15 cellular contexts compared by ENCODE assay signal in genomic region chr5:159749146-159749545, GRCh38.
"Had no signal": no experiment of that assay in that cellular context is flagged by ENCODE, and none has a peak within 500 bp of the region (broad histone marks: within the 10 kb centered on the region; RNA-seq: fewer than 3 reads in every experiment).

No MANE protein-coding gene starts in this region.

- H3K27ac ChIP-seq: ovary, skin epidermis, stomach, thyroid gland had no signal

- H3K27me3 Mint-ChIP-seq: activated naive CD8-positive, alpha-beta T cell treated with anti-CD3 and anti-CD28 coated beads for 36 hours had no signal

- DNase-seq: activated CD4-positive, alpha-beta memory T cell treated with anti-CD3 and anti-CD28 coated beads for 36 hours; activated CD4-positive, alpha-beta T cell treated with anti-CD3 and anti-CD28 coated beads for 1 hour; activated gamma-delta T cell treated with Interleukin-2 at 50 U/mL for 16 hours; activated naive CD8-positive, alpha-beta T cell treated with anti-CD3 and anti-CD28 coated beads for 36 hours; activated T-cell treated with anti-CD3 and anti-CD28 coated beads, Interleukin-2, amount 50 U/mL, for 48 hours; aorta; hippocampal formation; kidney glomerular epithelial cell; ovary; stomach; T-helper 9 cell; thyroid gland had no signal

- H3K27ac Mint-ChIP-seq: activated CD4-positive, alpha-beta memory T cell treated with anti-CD3 and anti-CD28 coated beads for 36 hours; activated naive CD8-positive, alpha-beta T cell treated with anti-CD3 and anti-CD28 coated beads for 36 hours had no signal

- H3K36me3 Mint-ChIP-seq: activated CD4-positive, alpha-beta memory T cell treated with anti-CD3 and anti-CD28 coated beads for 36 hours had no signal

- H3K9me3 ChIP-seq: ovary, thyroid gland had no signal

- H3K27me3 ChIP-seq: ovary, stomach, thyroid gland had no signal

- H3K4me1 ChIP-seq: stomach, thyroid gland had no signal

- FAIRE-seq: colon, urothelium cell line had no signal

- H3K4me3 ChIP-seq: ovary, skin epidermis, stomach, thyroid gland had no signal

- H3K36me3 ChIP-seq: ovary, stomach, thyroid gland had no signal

- H3K4me3 Mint-ChIP-seq: activated CD4-positive, alpha-beta memory T cell treated with anti-CD3 and anti-CD28 coated beads for 36 hours; activated naive CD8-positive, alpha-beta T cell treated with anti-CD3 and anti-CD28 coated beads for 36 hours had no signal
